Comparison of ENCODE assay signal across 8 cellular contexts in genomic region chr3:119676771-119677640, GRCh38. TPM values are rescaled to one million over a fixed set of nuclear protein-coding genes. Genes with fewer than 3 reads are reported as not detected.
DNase-seq lines count a peak whose midpoint lies in the region; ATAC-seq and TF ChIP-seq lines count a peak whose summit lies in the region.

A gene with protein sequence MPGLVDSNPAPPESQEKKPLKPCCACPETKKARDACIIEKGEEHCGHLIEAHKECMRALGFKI (minus strand): TSS chr3:119677406. CDS start chr3:119677310, 96 bp downstream.

- H3K36me3 ChIP-seq in esophagus (ENCODE audit: control insufficient read depth in 2 of 2, insufficient read depth in 2 of 2, low read length in 1 of 2) = peaks cover 0 to 5% of the 10 kb centered on the region in 2 donors
- H3K36me3 ChIP-seq in mucosa of stomach (ENCODE audit: control insufficient read depth, insufficient read depth, low read length) = peaks cover 3% of the 10 kb centered on the region

- H3K4me1 ChIP-seq in esophagus (ENCODE audit: control insufficient read depth in 2 of 2, insufficient read depth in 2 of 2, low read length in 1 of 2) (no peaks in the 10 kb centered on the region), mucosa of stomach (ENCODE audit: control insufficient read depth, insufficient read depth, low read length) (peaks cover 11% of the 10 kb centered on the region)

- H3K4me1 Mint-ChIP-seq in activated T-cell treated with anti-CD3 and anti-CD28 coated beads, Interleukin-2, amount 50 U/mL, for 24 hours (ENCODE audit: low read depth) = peaks cover 39% of the 10 kb centered on the region

- peak within 1 kb of the TSS; percentile 91 to 93 for H3K27ac ChIP-seq in esophagus (ENCODE audit: low read depth in 2 of 2, low read length in 1 of 2)

- H3K4me3 ChIP-seq in esophagus (ENCODE audit: low read depth in 1 of 2, low read length in 2 of 2) = peak within 1 kb of the TSS; percentile 71 to 73
- H3K4me3 ChIP-seq in mucosa of stomach (ENCODE audit: low read length) = peak within 1 kb of the TSS; percentile 68

- peak; percentile 97 for DNase-seq in DMS153 (lab: John Stamatoyannopoulos, UW)
- peak; percentile 95 for DNase-seq in KBM-7
- peak; percentile 92 for DNase-seq in activated T-cell treated with anti-CD3 and anti-CD28 coated beads, Interleukin-2, amount 50 U/mL, for 24 hours
- DNase-seq in stimulated activated CD8-positive, alpha-beta memory T cell treated with anti-CD3 and anti-CD28 coated beads, Interleukin-7, amount 100 ng/mL, for 1 hour (ENCODE audit: low read depth in 2 of 2) = peak; percentile 89 to 90

- H3K9me3 Mint-ChIP-seq in activated T-cell treated with anti-CD3 and anti-CD28 coated beads, Interleukin-2, amount 50 U/mL, for 24 hours = no peaks in the 10 kb centered on the region

- ATAC-seq in GM21717 (IDR thresholded peaks at IDR 0.05; ENCODE audit: unreplicated experiment) = peak; percentile 84

- peak within 1 kb of the TSS; percentile 94 for H3K4me3 Mint-ChIP-seq in activated T-cell treated with anti-CD3 and anti-CD28 coated beads, Interleukin-2, amount 50 U/mL, for 24 hours

- H3K27me3 ChIP-seq in esophagus (ENCODE audit: control insufficient read depth in 1 of 2, insufficient read depth in 2 of 2, low read length in 2 of 2) (no peaks in the 10 kb centered on the region), mucosa of stomach (ENCODE audit: control insufficient read depth, insufficient read depth, low read length) (no peaks in the 10 kb centered on the region)

- peak within 1 kb of the TSS; percentile 98 for H3K27ac Mint-ChIP-seq in activated T-cell treated with anti-CD3 and anti-CD28 coated beads, Interleukin-2, amount 50 U/mL, for 24 hours

- H3K9ac ChIP-seq in mucosa of stomach (ENCODE audit: low read length) = peak within 1 kb of the TSS; percentile 72

- WGBS in esophagus, 2 donors = 0% methylated on average over 53 of the region's 54 CpGs

- H3K9me3 ChIP-seq in esophagus (ENCODE audit: control insufficient read depth in 2 of 2, insufficient read depth in 1 of 2, low read depth in 1 of 2, low read length in 1 of 2) = no peaks in the 10 kb centered on the region
- no peaks in the 10 kb centered on the region for H3K9me3 ChIP-seq in mucosa of stomach (ENCODE audit: control insufficient read depth, low read length)

- H3K36me3 Mint-ChIP-seq in activated T-cell treated with anti-CD3 and anti-CD28 coated beads, Interleukin-2, amount 50 U/mL, for 24 hours (ENCODE audit: low read depth) = peaks cover 49% of the 10 kb centered on the region

- no peaks in the 10 kb centered on the region for H3K27me3 Mint-ChIP-seq in activated T-cell treated with anti-CD3 and anti-CD28 coated beads, Interleukin-2, amount 50 U/mL, for 24 hours

- in situ Hi-C loops in KBM-7 (cut with MboI; ENCODE audit: low pct_unique_long_range_greater_than_20kb, low sequenced_read_pairs) = loop anchor here (25.0 kb wide), 1 partner anchor 790 kb away; no protein-coding TSS in a partner anchor

TF ChIP-seq in PFSK-1, 5 proteins besides CTCF, POLR2A, EP300 and RAD21:
- TF ChIP-seq FOXP2 (optimal IDR thresholded peaks at IDR 0.05; ENCODE audit: borderline replicate concordance, extremely low read depth, extremely low read length, insufficient read depth) (no peak), POLR2AphosphoS5 (IDR thresholded peaks at IDR 0.05; ENCODE audit: low read depth, low read length) (0 out of 2 replicates have a peak, but pooled peaks have one; percentile 43), TAF1 (IDR thresholded peaks at IDR 0.05; ENCODE audit: borderline replicate concordance, insufficient read depth, low read length) (0 out of 2 replicates have a peak, but pooled peaks have one; percentile 12)

RNA-seq across cellular contexts. Expression of the gene that starts here (rescaled TPM):
- 29.5 TPM for polyA plus RNA-seq in PFSK-1 (2012; ENCODE audit: insufficient read length, low read depth)
- polyA plus RNA-seq in esophagus = 100 to 1,000 TPM in 1 of 2 donors, 10 to 100 TPM in 1; 72.7 to 116 TPM

Comparison
In these comparisons a context has a peak if more than half of its experiments do, and no peak if none do; other contexts are left out.
1. Peak in every context shown above with its lines: DNase-seq, ATAC-seq, H3K4me3 ChIP-seq and H3K27ac ChIP-seq.